8 cellular contexts compared by ENCODE assay signal in genomic region chr10:90871761-90872647, GRCh38. TPM values are rescaled to one million over a fixed set of nuclear protein-coding genes. Genes with fewer than 3 reads are reported as not detected.
DNase-seq lines count a peak whose midpoint lies in the region; ATAC-seq, FAIRE-seq and TF ChIP-seq lines count a peak whose summit lies in the region.

Gene RPP30, plus strand, starts transcription at chr10:90871974. Its CDS starts 13 bp downstream, at chr10:90871987.

- peak within 1 kb of the TSS; percentile 56 for H3K27ac Mint-ChIP-seq in Calu3 (ENCODE audit: unreplicated experiment)

- BruUV-seq in Calu3 (replicated peaks; lab: Mats Ljungman, UMichigan), result no TSS peak

- peaks cover 14% of the 10 kb centered on the region for H3K36me3 Mint-ChIP-seq in Calu3 (ENCODE audit: insufficient read depth, unreplicated experiment)

- H3K27ac ChIP-seq in epithelial cell of prostate, result peak within 1 kb of the TSS; percentile 35

- peak within 1 kb of the TSS; percentile 80 for H3K4me3 Mint-ChIP-seq in Calu3 (ENCODE audit: low read depth, unreplicated experiment)

- H3K4me1 Mint-ChIP-seq in Calu3 (ENCODE audit: low read depth, unreplicated experiment), result peaks cover 15% of the 10 kb centered on the region

- peak; percentile 97 for FAIRE-seq in HTR-8/SVneo (lab: Jason Lieb, UNC)

- CTCF ChIA-PET in Calu3 (lab: Charles Lee), result interaction anchor here (0.9 to 1.1 kb wide), 2 partner anchors 10 to 17 kb away, joined by 3 to 4 read pairs; no protein-coding TSS in a partner anchor

- peaks cover 3% of the 10 kb centered on the region for H3K9me3 Mint-ChIP-seq in Calu3 (ENCODE audit: low read depth, unreplicated experiment)

- no peaks in the 10 kb centered on the region for H3K9me3 ChIP-seq in mucosa of descending colon

- H3K36me3 ChIP-seq in mucosa of descending colon (ENCODE audit: low read depth), result no peaks in the 10 kb centered on the region

- peak; percentile 98 for ATAC-seq in GM21381 (IDR thresholded peaks at IDR 0.05; ENCODE audit: unreplicated experiment)
- ATAC-seq in mucosa of descending colon, result peak; percentile 99

- H3K27me3 Mint-ChIP-seq in Calu3 (ENCODE audit: unreplicated experiment), result peaks cover 33% of the 10 kb centered on the region

- peak within 1 kb of the TSS; percentile 76 for H3K4me3 ChIP-seq in mucosa of descending colon

- intact Hi-C loops in Calu3 (cut with micrococcal nuclease; ENCODE audit: unreplicated experiment), result loop anchor here (2.0 kb wide), 1 partner anchor 121 kb away; no protein-coding TSS in a partner anchor
- intact Hi-C loops in mucosa of descending colon (cut with DNase I, micrococcal nuclease), result no loop called here

- peaks cover 5% of the 10 kb centered on the region for H3K4me1 ChIP-seq in mucosa of descending colon (ENCODE audit: low read depth)

- TF ChIP-seq CTCF in Calu3 (IDR thresholded peaks at IDR 0.05; ENCODE audit: unreplicated experiment), result no peak
- TF ChIP-seq CTCF in mucosa of descending colon (IDR thresholded peaks at IDR 0.05), result no peak

- DNase-seq in Calu3 (peak; percentile 79), HTR-8/SVneo (ENCODE audit: insufficient read length, low spot score) (peak; percentile 80), OCI-M2 (lab: John Stamatoyannopoulos, UW; ENCODE audit: unreplicated experiment) (peak; percentile 74), activated T-cell treated with anti-CD3 and anti-CD28 coated beads for 48 hours (ENCODE audit: low read depth) (peak; percentile 81), epithelial cell of prostate (ENCODE audit: low read depth, low spot score) (peak; percentile 48), mucosa of descending colon (peak; percentile 87 to 88 (median 87))
- peak; percentile 89 for DNase-seq in stimulated activated CD8-positive, alpha-beta memory T cell treated with anti-CD3 and anti-CD28 coated beads, Interleukin-4, amount 100 ng/mL, for 48 hours

RNA-seq across cellular contexts. Expression of gene RPP30, which starts in this region (rescaled TPM):
- total RNA-seq in Calu3 (2022) (27.3 and 36.6 TPM in 2 replicates), mucosa of descending colon (10 to 100 TPM; 20.6 to 25.1 (median 24.3) TPM)

Comparison
In these comparisons a context has a peak if more than half of its experiments do, and no peak if none do; other contexts are left out.
1. Peak in every context shown above with its lines: DNase-seq, ATAC-seq, H3K4me3 ChIP-seq and H3K27ac ChIP-seq.